ENCODE assay signal across 1 cellular context in the genomic region with DNA sequence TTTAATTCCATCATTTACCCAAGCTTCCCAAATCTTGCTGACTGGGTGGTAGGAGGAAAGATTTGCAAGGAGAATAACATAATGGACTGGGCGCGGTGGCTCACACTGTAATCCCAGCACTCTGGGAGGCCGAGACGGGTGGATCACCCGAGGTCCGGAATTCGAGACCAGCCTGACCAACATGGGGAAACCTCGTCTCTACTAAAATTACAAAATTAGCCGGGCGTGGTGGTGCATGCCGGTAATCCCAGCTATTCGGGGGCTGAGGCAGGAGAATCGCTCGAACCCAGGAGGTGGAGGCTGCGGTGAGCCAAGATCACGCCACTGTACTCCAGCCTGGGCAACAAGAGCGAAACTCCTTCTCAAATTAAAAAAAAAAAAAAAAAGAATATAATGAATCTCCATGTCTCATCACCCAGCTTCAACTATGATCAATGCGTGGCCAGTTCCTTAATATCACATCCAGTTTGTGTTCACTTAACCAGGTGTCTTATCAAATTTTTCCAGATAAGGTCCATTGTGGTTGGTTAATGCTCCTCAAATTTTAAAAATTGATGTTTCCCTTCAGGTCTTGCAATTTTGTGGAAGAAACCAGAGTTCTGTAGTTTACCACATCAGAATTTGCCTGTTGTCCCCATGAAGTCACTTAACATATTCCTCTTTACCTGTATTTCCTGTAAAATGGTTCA.
TF ChIP-seq lines count a peak whose summit lies in the region.

No MANE protein-coding gene starts in this region.

TF ChIP-seq in GM12878, 131 proteins besides CTCF, POLR2A, EP300 and RAD21:
- 0 out of 2 replicates have a peak, but pooled peaks have one; percentile 20 for TF ChIP-seq MTA3 (IDR thresholded peaks at IDR 0.05; ENCODE audit: borderline replicate concordance, low read length)
- TF ChIP-seq RBBP5 (conservative IDR thresholded peaks at IDR 0.05) = no peak
